In genomic region chr12:120749256-120749655, GRCh38 we compare ENCODE assay signal across 28 cellular contexts. TPM values are rescaled to one million over a fixed set of nuclear protein-coding genes. Genes with fewer than 3 reads are reported as not detected.
DNase-seq lines count a peak whose midpoint lies in the region; ATAC-seq, FAIRE-seq and TF ChIP-seq lines count a peak whose summit lies in the region.
"Had no signal": no experiment of that assay in that cellular context is flagged by ENCODE, and none has a peak within 500 bp of the region (broad histone marks: within the 10 kb centered on the region; RNA-seq: fewer than 3 reads in every experiment).

No MANE protein-coding gene starts in this region.

- H3K4me1 ChIP-seq in right lobe of liver (no peaks in the 10 kb centered on the region), HepG2 (ENCODE audit: insufficient read depth, low read length) (peaks cover 14% of the 10 kb centered on the region), endothelial cell of umbilical vein (ENCODE audit: control insufficient read depth, extremely low read depth, insufficient read depth, low read length) (no peaks in the 10 kb centered on the region), osteoblast (ENCODE audit: insufficient read depth, low read length) (no peaks in the 10 kb centered on the region), spleen (peaks cover 0 to 16% (median 0%) of the 10 kb centered on the region in 6 donors), tibial artery (no peaks in the 10 kb centered on the region)
- H3K4me1 ChIP-seq: BE2C, BLaER1 had no signal

- no peaks in the 10 kb centered on the region for H3K36me3 ChIP-seq in right lobe of liver
- no peaks in the 10 kb centered on the region for H3K36me3 ChIP-seq in HepG2 (replicated peaks in 1 of 2; ENCODE audit: control insufficient read depth in 1 of 2, insufficient read depth in 2 of 2, low read length in 2 of 2)
- no peaks in the 10 kb centered on the region for H3K36me3 ChIP-seq in endothelial cell of umbilical vein (ENCODE audit: control insufficient read depth in 2 of 2, extremely low read depth in 1 of 2, insufficient read depth in 2 of 2, low read length in 2 of 2)
- no peaks in the 10 kb centered on the region for H3K36me3 ChIP-seq in osteoblast (ENCODE audit: insufficient read depth, low read length)
- no peaks in the 10 kb centered on the region for H3K36me3 ChIP-seq in spleen
- no peaks in the 10 kb centered on the region for H3K36me3 ChIP-seq in tibial artery
- H3K36me3 ChIP-seq: BE2C, BLaER1 had no signal

- TF ChIP-seq POLR2A in right lobe of liver (IDR thresholded peaks at IDR 0.05) (no peak), HepG2 (IDR thresholded peaks at IDR 0.05; ENCODE audit: insufficient read depth in 1 of 2, low read depth in 2 of 2, low read length in 2 of 2) (no peak), endothelial cell of umbilical vein (IDR thresholded peaks at IDR 0.05; ENCODE audit: low read depth, low read length) (no peak), spleen (IDR thresholded peaks at IDR 0.05) (no peak)

- no peak for TF ChIP-seq RAD21 in HepG2 (CRISPR knock-in tag; IDR thresholded peaks at IDR 0.05)

- TF ChIP-seq EP300 in HepG2 (IDR thresholded peaks at IDR 0.05; ENCODE audit: low read depth in 2 of 2, low read length in 2 of 2) (no peak), HepG2 (CRISPR knock-in tag; IDR thresholded peaks at IDR 0.05; ENCODE audit: borderline replicate concordance) (no peak)

- in situ Hi-C loops in HepG2 (cut with HindIII; ENCODE audit: extremely low pct_ligation_motif_present, low pct_unique_long_range_greater_than_20kb): no loop called here

- no peak overlapping the region for H3K9ac ChIP-seq in HepG2 (ENCODE audit: insufficient read depth, low read depth, low read length)
- no peak overlapping the region for H3K9ac ChIP-seq in endothelial cell of umbilical vein (replicated peaks; ENCODE audit: extremely low read depth, insufficient read depth, low read length)
- H3K9ac ChIP-seq: BLaER1 had no signal

- FAIRE-seq in HepG2 (lab: Jason Lieb, UNC) (no peak), endothelial cell of umbilical vein (lab: Jason Lieb, UNC) (peak; percentile 31)
- FAIRE-seq: A204.1, GM12878, GM12892, GM18507 had no signal

- H3K4me3 ChIP-seq in right lobe of liver: no peak overlapping the region
- H3K4me3 ChIP-seq in HepG2 (replicated peaks in 1 of 3; ENCODE audit: insufficient read depth in 1 of 3, low read depth in 2 of 3, low read length in 3 of 3): no peak overlapping the region
- H3K4me3 ChIP-seq in endothelial cell of umbilical vein (replicated peaks in 1 of 3; ENCODE audit: insufficient read depth in 1 of 3, low read depth in 1 of 3, low read length in 3 of 3): no peak overlapping the region
- H3K4me3 ChIP-seq in osteoblast (ENCODE audit: insufficient read depth, low read length): no peak overlapping the region
- no peak overlapping the region for H3K4me3 ChIP-seq in spleen
- no peak overlapping the region for H3K4me3 ChIP-seq in tibial artery
- H3K4me3 ChIP-seq: BLaER1, GM12878 had no signal

- no peak for DNase-seq in right lobe of liver
- DNase-seq in HepG2 (ENCODE audit: low spot score): no peak
- no peak for DNase-seq in endothelial cell of umbilical vein (ENCODE audit: low read depth, low spot score)
- DNase-seq in osteoblast (ENCODE audit: insufficient read length, low spot score, missing footprints): peak; percentile 34
- peak; percentile 17 for DNase-seq in spleen
- no peak for DNase-seq in tibial artery
- DNase-seq: 8988T; ACHN; BE2C; C1 segment of cervical spinal cord; CD4-positive, alpha-beta memory T cell; CD4-positive, CD25-positive, alpha-beta regulatory T cell; CD8-positive, alpha-beta memory T cell; COR-L47; DMS 273 treated with DMSO at 0.1 percent for 48 hours; DMS153; DMS53; DMS79; DND-41; EL; GDM1 had no signal

- POLR2A ChIA-PET in HepG2 (lab: Yijun Ruan, JAX): no interaction called here
- POLR2A ChIA-PET in endothelial cell of umbilical vein (lab: Charles Lee): no interaction called here

- no peaks in the 10 kb centered on the region for H3K9me1 ChIP-seq in endothelial cell of umbilical vein (replicated peaks; ENCODE audit: control insufficient read depth, extremely low read depth, insufficient read depth, low read length)

- BruUV-seq in HepG2 (replicated peaks; lab: Mats Ljungman, UMichigan): no TSS peak
- BruUV-seq in endothelial cell of umbilical vein (replicated peaks; lab: Mats Ljungman, UMichigan): no TSS peak

- H2AFZ ChIP-seq in HepG2 (ENCODE audit: low read length) (no peak overlapping the region), endothelial cell of umbilical vein (ENCODE audit: low read depth, low read length) (no peak overlapping the region), osteoblast (ENCODE audit: low read length) (no peak overlapping the region)

- H3K27me3 ChIP-seq in right lobe of liver: no peaks in the 10 kb centered on the region
- no peaks in the 10 kb centered on the region for H3K27me3 ChIP-seq in HepG2 (ENCODE audit: control insufficient read depth in 1 of 2, insufficient read depth in 2 of 2, low read length in 2 of 2)
- H3K27me3 ChIP-seq in endothelial cell of umbilical vein (ENCODE audit: control insufficient read depth in 2 of 2, insufficient read depth in 2 of 2, low read length in 2 of 2): no peaks in the 10 kb centered on the region
- H3K27me3 ChIP-seq in osteoblast (ENCODE audit: insufficient read depth, low read length): no peaks in the 10 kb centered on the region
- H3K27me3 ChIP-seq in spleen (replicated peaks in 1 of 7): no peaks in the 10 kb centered on the region
- H3K27me3 ChIP-seq in tibial artery: no peaks in the 10 kb centered on the region
- H3K27me3 ChIP-seq: BE2C, BLaER1 had no signal

- CTCF ChIA-PET in HepG2 (lab: Yijun Ruan, JAX; ENCODE audit: low intra/inter-chr PET ratio, low total read pairs): no interaction called here
- CTCF ChIA-PET in endothelial cell of umbilical vein (lab: Charles Lee): interaction anchor here (1.0 to 1.4 kb wide), 4 partner anchors 27 to 222 kb away, joined by 3 read pairs; no protein-coding TSS in a partner anchor

- TF ChIP-seq CTCF in right lobe of liver (IDR thresholded peaks at IDR 0.05) (no peak), HepG2 (CRISPR knock-in tag; IDR thresholded peaks at IDR 0.05) (no peak), endothelial cell of umbilical vein (IDR thresholded peaks at IDR 0.05; ENCODE audit: extremely low read depth in 1 of 2, insufficient read depth in 1 of 2, low read depth in 1 of 2, low read length in 2 of 2) (no peak), osteoblast (IDR thresholded peaks at IDR 0.05; ENCODE audit: extremely low read depth, low read depth, low read length) (no peak), spleen (IDR thresholded peaks at IDR 0.05 in 8 of 11, conservative IDR thresholded peaks at IDR 0.05 in 3 of 11) (no peak), tibial artery (IDR thresholded peaks at IDR 0.05) (no peak)

- no peak overlapping the region for H3K4me2 ChIP-seq in HepG2 (ENCODE audit: low read depth, low read length)
- H3K4me2 ChIP-seq in endothelial cell of umbilical vein (ENCODE audit: insufficient read depth, low read length): no peak overlapping the region
- H3K4me2 ChIP-seq in osteoblast (ENCODE audit: insufficient read depth, low read length): no peak overlapping the region
- H3K4me2 ChIP-seq: BLaER1 had no signal

- dilution Hi-C loops in endothelial cell of umbilical vein (cut with MboI; ENCODE audit: extremely low pct_ligation_motif_present, low sequenced_read_pairs): no loop called here

- WGBS in right lobe of liver (ENCODE audit: insufficient coverage, low coverage, low lambda C conversion rate, missing lambda C conversion rate): 55% methylated on average over 4 of the region's 5 CpGs
- WGBS in HepG2 (ENCODE audit: low lambda C conversion rate): 52% methylated on average over 5 of the region's 5 CpGs
- WGBS in spleen, 5 donors: 80 to 91% (median 85%) methylated on average over 5 of the region's 5 CpGs

- H3K79me2 ChIP-seq in HepG2 (ENCODE audit: insufficient read depth, low read length) (no peaks in the 10 kb centered on the region), endothelial cell of umbilical vein (ENCODE audit: control insufficient read depth, insufficient read depth, low read length) (no peaks in the 10 kb centered on the region), osteoblast (ENCODE audit: insufficient read depth, low read length) (no peaks in the 10 kb centered on the region)

- H3K9me3 ChIP-seq in right lobe of liver (no peaks in the 10 kb centered on the region), HepG2 (ENCODE audit: low read length) (no peaks in the 10 kb centered on the region), endothelial cell of umbilical vein (replicated peaks; ENCODE audit: control insufficient read depth, insufficient read depth, low read length) (no peaks in the 10 kb centered on the region), osteoblast (ENCODE audit: low read depth, low read length) (no peaks in the 10 kb centered on the region), spleen (no peaks in the 10 kb centered on the region), tibial artery (no peaks in the 10 kb centered on the region)
- H3K9me3 ChIP-seq: BE2C, BLaER1 had no signal

- intact Hi-C loops in right lobe of liver (cut with DNase I): no loop called here
- intact Hi-C loops in HepG2 (cut with micrococcal nuclease; ENCODE audit: unreplicated experiment): no loop called here
- intact Hi-C loops in endothelial cell of umbilical vein (cut with micrococcal nuclease): no loop called here
- intact Hi-C loops in spleen (cut with DNase I; ENCODE audit: low total_unique reads): no loop called here
- intact Hi-C loops in tibial artery (cut with DNase I; ENCODE audit: low total_unique reads): no loop called here

- H3K27ac ChIP-seq in right lobe of liver: no peak overlapping the region
- H3K27ac ChIP-seq in HepG2 (ENCODE audit: extremely low read length, insufficient read depth, low read length): no peak overlapping the region
- H3K27ac ChIP-seq in endothelial cell of umbilical vein (ENCODE audit: insufficient read depth, low read depth, low read length): no peak overlapping the region
- H3K27ac ChIP-seq in osteoblast (ENCODE audit: low read depth, low read length): no peak overlapping the region
- H3K27ac ChIP-seq in spleen: no peak overlapping the region
- H3K27ac ChIP-seq in tibial artery: no peak overlapping the region
- H3K27ac ChIP-seq: BLaER1 had no signal

- peak; percentile 47 to 78 (median 55) for ATAC-seq in right lobe of liver
- no peak for ATAC-seq in HepG2
- ATAC-seq in GM21360 (IDR thresholded peaks at IDR 0.05; ENCODE audit: unreplicated experiment): no peak
- no peak for ATAC-seq in GM21367 (IDR thresholded peaks at IDR 0.05; ENCODE audit: unreplicated experiment)
- ATAC-seq: GM12878 had no signal

- no peaks in the 10 kb centered on the region for H4K20me1 ChIP-seq in HepG2 (ENCODE audit: insufficient read depth, low read length)
- H4K20me1 ChIP-seq in endothelial cell of umbilical vein (replicated peaks; ENCODE audit: control insufficient read depth, extremely low read depth, insufficient read depth, low read length): no peaks in the 10 kb centered on the region
- H4K20me1 ChIP-seq in osteoblast (ENCODE audit: insufficient read depth, low read length): no peaks in the 10 kb centered on the region
- H4K20me1 ChIP-seq: BLaER1 had no signal

RNA-seq across cellular contexts. Expression of gene ACADS, which starts 23.6 kb away (rescaled TPM):
- 100 to 1,000 TPM in 5 of 6 experiments, 10 to 100 TPM in 1; 94.1 to 172 (median 156) TPM for total RNA-seq in right lobe of liver
- total RNA-seq in HepG2 (2016; rRNA removed; fragmentation: Illumina TruSeq; extraction: Trizol): 22.4 and 27.7 TPM in 2 replicates
- 6.0 and 6.3 TPM in 2 replicates for total RNA-seq in HepG2 (2016; cell fraction: cytosol; rRNA removed; fragmentation: Illumina TruSeq; extraction: Trizol; ENCODE audit: low read depth)
- total RNA-seq in HepG2 (2016; cell fraction: insoluble cytoplasmic fraction; rRNA removed; fragmentation: Illumina TruSeq; extraction: Trizol): 23.1 and 29.1 TPM in 2 replicates
- 9.4 and 9.6 TPM in 2 replicates for total RNA-seq in HepG2 (2016; cell fraction: membrane; rRNA removed; fragmentation: Illumina TruSeq; extraction: Trizol)
- total RNA-seq in HepG2 (2016; cell fraction: nucleus; rRNA removed; fragmentation: Illumina TruSeq; extraction: Trizol): 15.4 and 17.9 TPM in 2 replicates
- polyA plus RNA-seq in HepG2 (2011; rRNA removed): 17.4 and 25.4 TPM in 2 replicates
- 18.0 and 24.2 TPM in 2 replicates for polyA plus RNA-seq in HepG2 (2011; cell fraction: cytosol; rRNA removed)
- polyA plus RNA-seq in HepG2 (2011; cell fraction: nucleus; rRNA removed): 56.5 and 57.9 TPM in 2 replicates
- polyA plus RNA-seq in HepG2 (2012): 16.1 and 18.5 TPM in 2 replicates
- 4.5 and 4.6 TPM in 2 replicates for polyA plus RNA-seq in HepG2 (2016; cell fraction: cytosol; fragmentation: Illumina TruSeq; extraction: Trizol; ENCODE audit: low read depth)
- polyA plus RNA-seq in HepG2 (2016; cell fraction: insoluble cytoplasmic fraction; fragmentation: Illumina TruSeq; extraction: Trizol; ENCODE audit: low read depth): 17.0 and 22.0 TPM in 2 replicates
- polyA plus RNA-seq in HepG2 (2016; cell fraction: membrane; fragmentation: Illumina TruSeq; extraction: Trizol; ENCODE audit: low read depth): 5.6 and 5.7 TPM in 2 replicates
- 30.9 and 31.9 TPM in 2 replicates for polyA plus RNA-seq in HepG2 (2016; cell fraction: nucleus; fragmentation: Illumina TruSeq; extraction: Trizol; ENCODE audit: insufficient read depth, low read depth)
- 6.9 and 23.2 TPM in 2 replicates for polyA minus RNA-seq in HepG2 (2011; rRNA and poly(A)+ RNA removed; ENCODE audit: low replicate concordance)
- 15.2 and 16.1 TPM in 2 replicates for polyA minus RNA-seq in HepG2 (2011; cell fraction: cytosol; rRNA and poly(A)+ RNA removed)
- 9.3 and 10.6 TPM in 2 replicates for polyA minus RNA-seq in HepG2 (2011; cell fraction: nucleus; rRNA and poly(A)+ RNA removed)
- total RNA-seq in endothelial cell of umbilical vein: 8.2 and 9.5 TPM in 2 replicates
- 8.9 and 10.4 TPM in 2 replicates for polyA plus RNA-seq in endothelial cell of umbilical vein
- polyA plus RNA-seq in endothelial cell of umbilical vein (2011; cell fraction: cytosol; rRNA removed): 4.5 and 6.9 TPM in 2 replicates
- 11.4 TPM in 2 replicates for polyA plus RNA-seq in endothelial cell of umbilical vein (2011; cell fraction: nucleus; rRNA removed)
- 5.9 and 8.7 TPM in 2 replicates for polyA plus RNA-seq in endothelial cell of umbilical vein (2012)
- polyA minus RNA-seq in endothelial cell of umbilical vein: 2.7 and 2.8 TPM in 2 replicates
- polyA minus RNA-seq in endothelial cell of umbilical vein (2011; cell fraction: cytosol; rRNA and poly(A)+ RNA removed): 9.2 TPM
- 3.0 and 4.1 TPM in 2 replicates for polyA minus RNA-seq in endothelial cell of umbilical vein (2011; cell fraction: nucleus; rRNA and poly(A)+ RNA removed)
- 10.5 and 12.7 TPM in 2 replicates for total RNA-seq in osteoblast
- total RNA-seq in spleen: 10 to 100 TPM; 21.4 to 55.1 (median 35.1) TPM
- polyA plus RNA-seq in spleen: 10 to 100 TPM; 21.2 to 66.4 (median 40.1) TPM

RNA-seq across cellular contexts. Expression of gene UNC119B, which starts 39.0 kb away (rescaled TPM):
- total RNA-seq in right lobe of liver (10 to 100 TPM in 1 of 6 experiments, 1 to 10 TPM in 5; 4.7 to 10.2 (median 6.6) TPM), HepG2 (2016; rRNA removed; fragmentation: Illumina TruSeq; extraction: Trizol) (19.6 and 30.7 TPM in 2 replicates), endothelial cell of umbilical vein (26.8 and 33.7 TPM in 2 replicates), osteoblast (23.2 and 24.5 TPM in 2 replicates), spleen (10 to 100 TPM; 13.0 to 32.2 (median 29.8) TPM)
- 4.9 and 5.2 TPM in 2 replicates for total RNA-seq in HepG2 (2016; cell fraction: cytosol; rRNA removed; fragmentation: Illumina TruSeq; extraction: Trizol; ENCODE audit: low read depth)
- total RNA-seq in HepG2 (2016; cell fraction: insoluble cytoplasmic fraction; rRNA removed; fragmentation: Illumina TruSeq; extraction: Trizol): 20.3 and 28.2 TPM in 2 replicates
- total RNA-seq in HepG2 (2016; cell fraction: membrane; rRNA removed; fragmentation: Illumina TruSeq; extraction: Trizol): 13.5 and 13.6 TPM in 2 replicates
- total RNA-seq in HepG2 (2016; cell fraction: nucleus; rRNA removed; fragmentation: Illumina TruSeq; extraction: Trizol): 15.8 and 19.8 TPM in 2 replicates
- polyA plus RNA-seq in HepG2 (2011; rRNA removed) (18.6 and 19.7 TPM in 2 replicates), endothelial cell of umbilical vein (22.6 and 23.1 TPM in 2 replicates), spleen (10 to 100 TPM in 1 of 3 donors, 1 to 10 TPM in 2; 5.5 to 17.3 (median 8.1) TPM)
- polyA plus RNA-seq in HepG2 (2011; cell fraction: cytosol; rRNA removed): 14.9 and 17.8 TPM in 2 replicates
- polyA plus RNA-seq in HepG2 (2011; cell fraction: nucleus; rRNA removed): 19.3 and 19.7 TPM in 2 replicates
- 16.7 and 17.6 TPM in 2 replicates for polyA plus RNA-seq in HepG2 (2012)
- polyA plus RNA-seq in HepG2 (2016; cell fraction: cytosol; fragmentation: Illumina TruSeq; extraction: Trizol; ENCODE audit: low read depth): 3.8 and 4.1 TPM in 2 replicates
- polyA plus RNA-seq in HepG2 (2016; cell fraction: insoluble cytoplasmic fraction; fragmentation: Illumina TruSeq; extraction: Trizol; ENCODE audit: low read depth): 27.6 and 27.9 TPM in 2 replicates
- 9.0 TPM in 2 replicates for polyA plus RNA-seq in HepG2 (2016; cell fraction: membrane; fragmentation: Illumina TruSeq; extraction: Trizol; ENCODE audit: low read depth)
- 25.6 and 26.1 TPM in 2 replicates for polyA plus RNA-seq in HepG2 (2016; cell fraction: nucleus; fragmentation: Illumina TruSeq; extraction: Trizol; ENCODE audit: insufficient read depth, low read depth)
- polyA minus RNA-seq in HepG2 (2011; rRNA and poly(A)+ RNA removed; ENCODE audit: low replicate concordance): 27.6 and 29.3 TPM in 2 replicates
- polyA minus RNA-seq in HepG2 (2011; cell fraction: cytosol; rRNA and poly(A)+ RNA removed): 14.1 and 15.8 TPM in 2 replicates
- 11.6 and 11.8 TPM in 2 replicates for polyA minus RNA-seq in HepG2 (2011; cell fraction: nucleus; rRNA and poly(A)+ RNA removed)
- polyA plus RNA-seq in endothelial cell of umbilical vein (2011; cell fraction: cytosol; rRNA removed): 23.8 TPM in 2 replicates
- polyA plus RNA-seq in endothelial cell of umbilical vein (2011; cell fraction: nucleus; rRNA removed): 22.8 and 28.3 TPM in 2 replicates
- polyA plus RNA-seq in endothelial cell of umbilical vein (2012): 28.9 and 29.7 TPM in 2 replicates
- 29.2 and 35.8 TPM in 2 replicates for polyA minus RNA-seq in endothelial cell of umbilical vein
- polyA minus RNA-seq in endothelial cell of umbilical vein (2011; cell fraction: cytosol; rRNA and poly(A)+ RNA removed): 17.3 TPM
- 11.5 and 12.2 TPM in 2 replicates for polyA minus RNA-seq in endothelial cell of umbilical vein (2011; cell fraction: nucleus; rRNA and poly(A)+ RNA removed)

Comparison
In these comparisons a context has a peak if more than half of its experiments do, and no peak if none do; other contexts are left out.
1. ATAC-seq: peak in right lobe of liver (4 of 4); none in HepG2 (single experiment), GM21360 (single experiment) and GM21367 (single experiment).
2. DNase-seq: peak in osteoblast (single experiment) and spleen (single experiment); none in right lobe of liver (0 of 3), HepG2 (single experiment), endothelial cell of umbilical vein (single experiment) and tibial artery (0 of 2).